ENCODE assay signal across 18 cellular contexts in the genomic region with DNA sequence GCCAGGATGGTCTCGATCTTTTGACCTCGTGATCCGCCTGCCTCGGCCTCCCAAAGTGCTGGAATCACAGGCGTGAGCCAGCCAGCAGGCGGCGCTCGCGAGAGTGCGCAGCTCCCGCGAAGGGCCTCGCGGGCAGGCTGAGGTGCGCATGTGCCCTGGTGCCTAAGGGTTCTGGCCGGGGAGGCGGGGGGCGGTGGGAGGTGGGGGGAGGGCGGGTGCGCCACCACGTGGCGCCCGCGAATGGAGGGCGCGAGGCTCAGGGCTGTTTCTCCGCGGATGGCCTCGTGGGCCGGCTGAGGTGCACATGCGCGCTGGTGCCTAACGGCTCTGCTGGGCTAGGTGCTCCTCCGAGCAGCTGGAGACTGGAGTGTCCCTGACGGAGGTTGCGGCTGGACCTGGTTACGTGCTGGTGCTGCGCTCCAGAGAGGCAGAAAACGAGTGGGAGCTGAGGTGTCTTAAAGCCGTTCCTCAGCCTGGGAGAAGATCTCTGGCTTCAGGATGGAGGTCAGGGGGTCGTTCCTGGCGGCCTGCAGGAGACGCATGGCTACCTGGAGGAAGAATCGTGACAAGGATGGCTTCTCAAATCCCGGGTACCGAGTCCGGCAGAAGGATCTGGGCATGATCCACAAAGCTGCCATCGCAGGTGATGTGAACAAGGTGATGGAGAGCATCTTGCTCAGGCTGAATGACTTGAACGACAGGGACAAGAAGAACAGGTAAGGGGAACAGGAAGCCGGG. TPM values are rescaled to one million over a fixed set of nuclear protein-coding genes. Genes with fewer than 3 reads are reported as not detected.
"Had no signal": no experiment of that assay in that cellular context is flagged by ENCODE, and none has a peak within 500 bp of the region (broad histone marks: within the 10 kb centered on the region; RNA-seq: fewer than 3 reads in every experiment).

A gene (plus strand): TSS at position 324 of the 738 bp plus-strand sequence. CDS start 175 bp downstream, at position 499.

- H3K4me3 ChIP-seq: prostate gland, spleen, upper lobe of right lung had no signal

- H3K27ac Mint-ChIP-seq: activated CD4-positive, alpha-beta T cell treated with anti-CD3 and anti-CD28 coated beads, Interleukin-2, amount 10 ng/mL, durations not matched to agents 7 days and 5 days; activated naive CD8-positive, alpha-beta T cell treated with anti-CD3 and anti-CD28 coated beads, Interleukin-2, amount 10 ng/mL, durations not matched to agents 7 days and 5 days; activated T-helper 1 cell treated with anti-CD3 and anti-CD28 coated beads, Interleukin-12 subunit alpha, Interleukin-12 subunit beta, Interleukin-2, Interleukin-4 antibody, amounts not matched to agents 30 ng/mL and 10 ng/mL and 1 ng/mL, durations not matched to agents 14 hours and 24 hours and 36 hours; natural killer cell treated with Interleukin-12 subunit alpha and Interleukin-12 subunit beta and Interleukin-15 and Interleukin-18, amount 100 ng/mL, for 72 hours had no signal

- H3K27ac ChIP-seq: brain microvascular endothelial cell, prostate gland, spleen, upper lobe of right lung had no signal

- H3K36me3 Mint-ChIP-seq: activated naive CD8-positive, alpha-beta T cell treated with anti-CD3 and anti-CD28 coated beads, Interleukin-2, amount 10 ng/mL, durations not matched to agents 7 days and 5 days; natural killer cell treated with Interleukin-12 subunit alpha and Interleukin-12 subunit beta and Interleukin-15 and Interleukin-18, amount 100 ng/mL, for 72 hours had no signal

- DNase-seq: activated CD4-positive, alpha-beta T cell treated with anti-CD3 and anti-CD28 coated beads, Interleukin-2, amount 10 ng/mL, durations not matched to agents 7 days and 5 days; activated CD8-positive, alpha-beta memory T cell treated with anti-CD3 and anti-CD28 coated beads for 24 hours; activated naive CD4-positive, alpha-beta T cell; activated naive CD8-positive, alpha-beta T cell treated with anti-CD3 and anti-CD28 coated beads, Interleukin-2, amount 10 ng/mL, durations not matched to agents 7 days and 5 days; brain microvascular endothelial cell; occipital lobe; spleen; stimulated activated CD4-positive, alpha-beta T cell treated with anti-CD3 and anti-CD28 coated beads, Interleukin-1b, Interleukin-23, amount 100 ng/mL, for 48 hours; stimulated activated naive CD8-positive, alpha-beta T cell treated with anti-CD3 and anti-CD28 coated beads, Interleukin-15, amount 100 ng/mL, for 72 hours; upper lobe of right lung had no signal

- H3K36me3 ChIP-seq: brain microvascular endothelial cell, prostate gland, spleen, upper lobe of right lung had no signal

- H3K4me1 ChIP-seq: prostate gland, spleen, upper lobe of right lung had no signal

- H3K4me1 Mint-ChIP-seq: activated CD4-positive, alpha-beta T cell treated with anti-CD3 and anti-CD28 coated beads, Interleukin-2, amount 10 ng/mL, durations not matched to agents 7 days and 5 days; activated naive CD8-positive, alpha-beta T cell treated with anti-CD3 and anti-CD28 coated beads, Interleukin-2, amount 10 ng/mL, durations not matched to agents 7 days and 5 days; stimulated activated naive CD8-positive, alpha-beta T cell treated with anti-CD3 and anti-CD28 coated beads, Interleukin-15, amount 100 ng/mL, for 72 hours had no signal

- H3K4me3 Mint-ChIP-seq: activated CD4-positive, alpha-beta T cell treated with anti-CD3 and anti-CD28 coated beads, Interleukin-2, amount 10 ng/mL, durations not matched to agents 7 days and 5 days; activated naive CD8-positive, alpha-beta T cell treated with anti-CD3 and anti-CD28 coated beads, Interleukin-2, amount 10 ng/mL, durations not matched to agents 7 days and 5 days; activated T-helper 1 cell treated with anti-CD3 and anti-CD28 coated beads, Interleukin-12 subunit alpha, Interleukin-12 subunit beta, Interleukin-2, Interleukin-4 antibody, amounts not matched to agents 30 ng/mL and 10 ng/mL and 1 ng/mL, durations not matched to agents 14 hours and 24 hours and 36 hours; natural killer cell treated with Interleukin-12 subunit alpha and Interleukin-12 subunit beta and Interleukin-15 and Interleukin-18, amount 100 ng/mL, for 72 hours; stimulated activated naive CD8-positive, alpha-beta T cell treated with anti-CD3 and anti-CD28 coated beads, Interleukin-15, amount 100 ng/mL, for 72 hours had no signal

- H3K9me3 ChIP-seq: prostate gland, upper lobe of right lung had no signal

- H3K27me3 ChIP-seq: brain microvascular endothelial cell, upper lobe of right lung had no signal

- ATAC-seq: sciatic nerve had no signal

- H3K9me3 Mint-ChIP-seq: activated CD4-positive, alpha-beta T cell treated with anti-CD3 and anti-CD28 coated beads, Interleukin-2, amount 10 ng/mL, durations not matched to agents 7 days and 5 days; activated T-helper 1 cell treated with anti-CD3 and anti-CD28 coated beads, Interleukin-12 subunit alpha, Interleukin-12 subunit beta, Interleukin-2, Interleukin-4 antibody, amounts not matched to agents 30 ng/mL and 10 ng/mL and 1 ng/mL, durations not matched to agents 14 hours and 24 hours and 36 hours; natural killer cell treated with Interleukin-12 subunit alpha and Interleukin-12 subunit beta and Interleukin-15 and Interleukin-18, amount 100 ng/mL, for 72 hours had no signal

RNA-seq across cellular contexts. Expression of the gene that starts here (rescaled TPM):
- total RNA-seq: activated CD4-positive, alpha-beta T cell treated with anti-CD3 and anti-CD28 coated beads, Interleukin-2, amount 10 ng/mL, durations not matched to agents 7 days and 5 days; activated naive CD8-positive, alpha-beta T cell treated with anti-CD3 and anti-CD28 coated beads, Interleukin-2, amount 10 ng/mL, durations not matched to agents 7 days and 5 days; activated T-helper 1 cell treated with anti-CD3 and anti-CD28 coated beads, Interleukin-12 subunit alpha, Interleukin-12 subunit beta, Interleukin-2, Interleukin-4 antibody, amounts not matched to agents 30 ng/mL and 10 ng/mL and 1 ng/mL, durations not matched to agents 14 hours and 24 hours and 36 hours; dermis microvascular lymphatic vessel endothelial cell; mesenteric fat pad; natural killer cell treated with Interleukin-12 subunit alpha and Interleukin-12 subunit beta and Interleukin-15 and Interleukin-18, amount 100 ng/mL, for 72 hours; sciatic nerve; spleen; temporal lobe had no signal
- polyA plus RNA-seq: liver, spleen had no signal
